Comparison of ENCODE assay signal across 2 cellular contexts in genomic region chr20:3075315-3075714, GRCh38.
TF ChIP-seq lines count a peak whose summit lies in the region.
"Not testable (repeated sequence)": the region's sequence is repeated elsewhere in the genome, so short reads cannot be mapped to it uniquely, and the experiment has no call there.

No MANE protein-coding gene starts in this region.

TF ChIP-seq in HEK293, 187 proteins besides CTCF, POLR2A, EP300 and RAD21:
- TF ChIP-seq ZNF600 (tag by site-specific recombination; IDR thresholded peaks at IDR 0.05): peak; percentile 29; the same call in 1 of the 2 replicates

TF ChIP-seq in HepG2, 621 proteins besides CTCF, POLR2A, EP300 and RAD21:
- TF ChIP-seq ZFY (CRISPR knock-in tag; IDR thresholded peaks at IDR 0.05): 0 out of 2 replicates have a peak, but pooled peaks have one; percentile 16
- TF ChIP-seq CEBPG (CRISPR knock-in tag; IDR thresholded peaks at IDR 0.05): 0 out of 2 replicates have a peak, but pooled peaks have one; percentile 19
- TF ChIP-seq SOX13 (IDR thresholded peaks at IDR 0.05): not testable (repeated sequence)
- TF ChIP-seq SOX13 (CRISPR knock-in tag; conservative IDR thresholded peaks at IDR 0.05 in 1 of 2, IDR thresholded peaks at IDR 0.05 in 1 of 2): peak in 1 of 2 experiments; percentile 19; a peak in 1 of 4 replicates
- TF ChIP-seq ZNF441 (CRISPR knock-in tag; IDR thresholded peaks at IDR 0.05; ENCODE audit: borderline replicate concordance): peak; percentile 91
- TF ChIP-seq ZNF460 (CRISPR knock-in tag; IDR thresholded peaks at IDR 0.05; ENCODE audit: borderline replicate concordance): peak; percentile 87
- peak; percentile 13; the same call in 1 of the 2 replicates for TF ChIP-seq CEBPB (IDR thresholded peaks at IDR 0.05; ENCODE audit: borderline replicate concordance, low read depth, low read length)
